In the genomic region with DNA sequence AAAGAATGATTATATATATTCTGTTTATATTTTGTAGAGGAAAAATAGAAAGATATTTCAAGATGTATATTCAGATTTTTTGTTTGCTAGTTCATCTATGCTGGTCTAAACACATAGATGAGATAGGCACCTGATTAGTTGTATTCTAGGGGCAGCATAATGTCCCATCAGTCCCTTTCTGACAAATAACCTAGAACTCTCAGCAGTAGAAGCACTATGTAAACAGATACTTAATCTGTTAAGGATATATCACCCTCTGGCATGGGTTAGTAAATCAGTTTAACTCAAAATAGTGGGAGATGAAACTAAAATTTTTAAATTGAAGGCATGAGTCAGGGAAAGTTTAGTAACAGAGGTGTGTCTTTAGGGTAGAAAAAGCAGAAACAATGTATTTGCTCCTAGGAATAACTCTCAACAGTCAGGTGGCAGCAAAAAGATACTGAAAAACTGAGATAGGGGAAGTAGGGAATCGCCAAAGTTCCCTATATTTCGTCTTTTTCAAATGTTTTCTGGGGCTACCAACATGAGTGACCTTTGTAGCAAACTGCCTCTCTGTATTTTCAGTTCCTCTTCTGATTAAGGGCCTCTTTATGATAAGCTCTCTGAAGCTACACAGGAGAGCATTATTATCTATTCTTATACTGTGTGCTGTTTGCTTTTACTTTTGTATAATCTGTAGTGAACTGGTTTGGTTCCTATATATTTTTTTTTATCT, we compare ENCODE assay signal across 1 cellular context.
TF ChIP-seq lines count a peak whose summit lies in the region.

No MANE protein-coding gene starts in this region.

TF ChIP-seq in GM12878, 131 proteins besides CTCF, POLR2A, EP300 and RAD21 (continued from another document and continues in another):
- TF ChIP-seq CEBPB (IDR thresholded peaks at IDR 0.05; ENCODE audit: borderline replicate concordance in 1 of 2, low read depth in 2 of 2, low read length in 2 of 2) (no peak), BHLHE40 (IDR thresholded peaks at IDR 0.05; ENCODE audit: borderline replicate concordance in 1 of 2, low read depth in 2 of 2, low read length in 1 of 2) (peak; percentile 23 to 43; a peak in 1 of 4 replicates), SIX5 (IDR thresholded peaks at IDR 0.05; ENCODE audit: low read depth, low read length, severe bottlenecking) (no peak), TBL1XR1 (IDR thresholded peaks at IDR 0.05; ENCODE audit: low read depth, low read length) (no peak), KDM1A (IDR thresholded peaks at IDR 0.05; ENCODE audit: borderline replicate concordance) (no peak), TAF1 (IDR thresholded peaks at IDR 0.05; ENCODE audit: borderline replicate concordance, low read depth, low read length) (no peak), BRCA1 (IDR thresholded peaks at IDR 0.05; ENCODE audit: low read depth, low read length) (no peak), IRF4 (IDR thresholded peaks at IDR 0.05; ENCODE audit: low read depth, low read length) (peak; percentile 62; the same call in 1 of the 2 replicates), MYB (IDR thresholded peaks at IDR 0.05; ENCODE audit: borderline replicate concordance, low read depth, low read length) (0 out of 2 replicates have a peak, but pooled peaks have one; percentile 49), CREB1 (IDR thresholded peaks at IDR 0.05; ENCODE audit: low read depth) (no peak), NKRF (conservative IDR thresholded peaks at IDR 0.05) (no peak), PAX5 (IDR thresholded peaks at IDR 0.05; ENCODE audit: borderline replicate concordance, low read depth, low read length) (no peak), MTA3 (IDR thresholded peaks at IDR 0.05; ENCODE audit: borderline replicate concordance, low read length) (peak; percentile 58; the same call in 1 of the 2 replicates), CREM (IDR thresholded peaks at IDR 0.05; ENCODE audit: low read depth) (peak; percentile 62), SIN3A (IDR thresholded peaks at IDR 0.05; ENCODE audit: low read depth, low read length) (no peak), CUX1 (IDR thresholded peaks at IDR 0.05; ENCODE audit: insufficient replicate concordance, low read depth, low read length) (no peak), IRF5 (IDR thresholded peaks at IDR 0.05; ENCODE audit: borderline replicate concordance) (no peak), CHD1 (IDR thresholded peaks at IDR 0.05; ENCODE audit: low read depth, low read length) (no peak), TARDBP (IDR thresholded peaks at IDR 0.05; ENCODE audit: borderline replicate concordance) (no peak), EED (IDR thresholded peaks at IDR 0.05; ENCODE audit: low read depth) (peak; percentile 74), POU2F2 (IDR thresholded peaks at IDR 0.05; ENCODE audit: borderline replicate concordance, low read depth, low read length) (no peak), KAT2A (conservative IDR thresholded peaks at IDR 0.05; ENCODE audit: control insufficient read depth, low read depth, low read length) (no peak), EGR1 (IDR thresholded peaks at IDR 0.05; ENCODE audit: borderline replicate concordance in 1 of 2, low read depth in 2 of 2, low read length in 2 of 2) (no peak), NFIC (IDR thresholded peaks at IDR 0.05; ENCODE audit: low read depth, low read length) (peak; percentile 77), MEF2A (IDR thresholded peaks at IDR 0.05; ENCODE audit: insufficient read depth, low read depth, low read length) (0 out of 2 replicates have a peak, but pooled peaks have one; percentile 40), HDGF (IDR thresholded peaks at IDR 0.05) (no peak), ATF2 (IDR thresholded peaks at IDR 0.05; ENCODE audit: low read length) (peak; percentile 66; the same call in 1 of the 2 replicates), SP1 (IDR thresholded peaks at IDR 0.05; ENCODE audit: low read depth, low read length) (no peak), IKZF2 (IDR thresholded peaks at IDR 0.05) (peak; percentile 94 to 96), SUPT20H (IDR thresholded peaks at IDR 0.05; ENCODE audit: borderline replicate concordance, control insufficient read depth, low read depth, low read length) (no peak), LARP7 (IDR thresholded peaks at IDR 0.05) (no peak), SMAD1 (IDR thresholded peaks at IDR 0.05; ENCODE audit: low read depth, partially characterized antibody) (no peak), STAT1 (conservative IDR thresholded peaks at IDR 0.05) (no peak), PML (IDR thresholded peaks at IDR 0.05; ENCODE audit: low read length) (no peak), TCF7 (IDR thresholded peaks at IDR 0.05; ENCODE audit: borderline replicate concordance) (no peak), TCF3 (IDR thresholded peaks at IDR 0.05; ENCODE audit: borderline replicate concordance, insufficient read depth, low read depth, low read length) (no peak)
- TF ChIP-seq, protein P1, sequence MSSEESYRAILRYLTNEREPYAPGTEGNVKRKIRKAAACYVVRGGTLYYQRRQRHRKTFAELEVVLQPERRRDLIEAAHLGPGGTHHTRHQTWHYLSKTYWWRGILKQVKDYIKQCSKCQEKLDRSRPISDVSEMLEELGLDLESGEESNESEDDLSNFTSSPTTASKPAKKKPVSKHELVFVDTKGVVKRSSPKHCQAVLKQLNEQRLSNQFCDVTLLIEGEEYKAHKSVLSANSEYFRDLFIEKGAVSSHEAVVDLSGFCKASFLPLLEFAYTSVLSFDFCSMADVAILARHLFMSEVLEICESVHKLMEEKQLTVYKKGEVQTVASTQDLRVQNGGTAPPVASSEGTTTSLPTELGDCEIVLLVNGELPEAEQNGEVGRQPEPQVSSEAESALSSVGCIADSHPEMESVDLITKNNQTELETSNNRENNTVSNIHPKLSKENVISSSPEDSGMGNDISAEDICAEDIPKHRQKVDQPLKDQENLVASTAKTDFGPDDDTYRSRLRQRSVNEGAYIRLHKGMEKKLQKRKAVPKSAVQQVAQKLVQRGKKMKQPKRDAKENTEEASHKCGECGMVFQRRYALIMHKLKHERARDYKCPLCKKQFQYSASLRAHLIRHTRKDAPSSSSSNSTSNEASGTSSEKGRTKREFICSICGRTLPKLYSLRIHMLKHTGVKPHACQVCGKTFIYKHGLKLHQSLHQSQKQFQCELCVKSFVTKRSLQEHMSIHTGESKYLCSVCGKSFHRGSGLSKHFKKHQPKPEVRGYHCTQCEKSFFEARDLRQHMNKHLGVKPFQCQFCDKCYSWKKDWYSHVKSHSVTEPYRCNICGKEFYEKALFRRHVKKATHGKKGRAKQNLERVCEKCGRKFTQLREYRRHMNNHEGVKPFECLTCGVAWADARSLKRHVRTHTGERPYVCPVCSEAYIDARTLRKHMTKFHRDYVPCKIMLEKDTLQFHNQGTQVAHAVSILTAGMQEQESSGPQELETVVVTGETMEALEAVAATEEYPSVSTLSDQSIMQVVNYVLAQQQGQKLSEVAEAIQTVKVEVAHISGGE (CRISPR knock-in tag; IDR thresholded peaks at IDR 0.05) = no peak
- TF ChIP-seq, protein P2, sequence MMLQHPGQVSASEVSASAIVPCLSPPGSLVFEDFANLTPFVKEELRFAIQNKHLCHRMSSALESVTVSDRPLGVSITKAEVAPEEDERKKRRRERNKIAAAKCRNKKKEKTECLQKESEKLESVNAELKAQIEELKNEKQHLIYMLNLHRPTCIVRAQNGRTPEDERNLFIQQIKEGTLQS (IDR thresholded peaks at IDR 0.05; ENCODE audit: borderline replicate concordance, extremely low read depth, low read depth, low read length) = no peak
- TF ChIP-seq, protein P3, sequence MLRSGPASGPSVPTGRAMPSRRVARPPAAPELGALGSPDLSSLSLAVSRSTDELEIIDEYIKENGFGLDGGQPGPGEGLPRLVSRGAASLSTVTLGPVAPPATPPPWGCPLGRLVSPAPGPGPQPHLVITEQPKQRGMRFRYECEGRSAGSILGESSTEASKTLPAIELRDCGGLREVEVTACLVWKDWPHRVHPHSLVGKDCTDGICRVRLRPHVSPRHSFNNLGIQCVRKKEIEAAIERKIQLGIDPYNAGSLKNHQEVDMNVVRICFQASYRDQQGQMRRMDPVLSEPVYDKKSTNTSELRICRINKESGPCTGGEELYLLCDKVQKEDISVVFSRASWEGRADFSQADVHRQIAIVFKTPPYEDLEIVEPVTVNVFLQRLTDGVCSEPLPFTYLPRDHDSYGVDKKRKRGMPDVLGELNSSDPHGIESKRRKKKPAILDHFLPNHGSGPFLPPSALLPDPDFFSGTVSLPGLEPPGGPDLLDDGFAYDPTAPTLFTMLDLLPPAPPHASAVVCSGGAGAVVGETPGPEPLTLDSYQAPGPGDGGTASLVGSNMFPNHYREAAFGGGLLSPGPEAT (IDR thresholded peaks at IDR 0.05; ENCODE audit: low read depth) = peak; percentile 75
- TF ChIP-seq, protein P4, sequence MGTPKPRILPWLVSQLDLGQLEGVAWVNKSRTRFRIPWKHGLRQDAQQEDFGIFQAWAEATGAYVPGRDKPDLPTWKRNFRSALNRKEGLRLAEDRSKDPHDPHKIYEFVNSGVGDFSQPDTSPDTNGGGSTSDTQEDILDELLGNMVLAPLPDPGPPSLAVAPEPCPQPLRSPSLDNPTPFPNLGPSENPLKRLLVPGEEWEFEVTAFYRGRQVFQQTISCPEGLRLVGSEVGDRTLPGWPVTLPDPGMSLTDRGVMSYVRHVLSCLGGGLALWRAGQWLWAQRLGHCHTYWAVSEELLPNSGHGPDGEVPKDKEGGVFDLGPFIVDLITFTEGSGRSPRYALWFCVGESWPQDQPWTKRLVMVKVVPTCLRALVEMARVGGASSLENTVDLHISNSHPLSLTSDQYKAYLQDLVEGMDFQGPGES (IDR thresholded peaks at IDR 0.05) = no peak
